In genomic region chr3:46480481-46481195, GRCh38 we compare ENCODE assay signal across 21 cellular contexts. TPM values are rescaled to one million over a fixed set of nuclear protein-coding genes. Genes with fewer than 3 reads are reported as not detected.
A peak's percentile ranks its signal among the peaks of the same experiment; 100 is the strongest.
DNase-seq lines count a peak whose midpoint lies in the region; ATAC-seq, FAIRE-seq and TF ChIP-seq lines count a peak whose summit lies in the region.
"Had no signal": no experiment of that assay in that cellular context is flagged by ENCODE, and none has a peak within 500 bp of the region (broad histone marks: within the 10 kb centered on the region; RNA-seq: fewer than 3 reads in every experiment).

No MANE protein-coding gene starts in this region.

- H3K27me3 ChIP-seq in dorsolateral prefrontal cortex = no peaks in the 10 kb centered on the region
- H3K27me3 ChIP-seq in layer of hippocampus (ENCODE audit: control insufficient read depth, insufficient read depth, low read length) = no peaks in the 10 kb centered on the region

- DNase-seq in COLO829 (ENCODE audit: low spot score) = peak; percentile 45
- peak in 2 of 10 donors; percentile 63 to 67 for DNase-seq in dorsolateral prefrontal cortex
- DNase-seq in occipital lobe (lab: John Stamatoyannopoulos, UW) = peak; percentile 8
- no peak for DNase-seq in NCI-H1417 (lab: John Stamatoyannopoulos, UW)
- no peak for DNase-seq in GM12891 (ENCODE audit: insufficient read length, low spot score)
- no peak for DNase-seq in NCI-H774 (lab: John Stamatoyannopoulos, UW)
- DNase-seq in activated T-cell treated with anti-CD3 and anti-CD28 coated beads, Interleukin-2, amount 50 U/mL, for 4 hours = no peak
- DNase-seq: Calu3, DMS79, GDM1, NCI-H146, NCI-H2107, NCI-H82, SHP77 had no signal

- no peak overlapping the region for H3K4me3 ChIP-seq in dorsolateral prefrontal cortex
- H3K4me3 ChIP-seq: GM23338, K562 had no signal

- H3K36me3 Mint-ChIP-seq in activated T-cell treated with anti-CD3 and anti-CD28 coated beads, Interleukin-2, amount 50 U/mL, for 4 hours (ENCODE audit: insufficient read depth) = no peaks in the 10 kb centered on the region

- peak in 3 of 56 donors; percentile 10 to 20 (median 19) for TF ChIP-seq CTCF in dorsolateral prefrontal cortex (IDR thresholded peaks at IDR 0.05 in 54 of 56, conservative IDR thresholded peaks at IDR 0.05 in 2 of 56; ENCODE audit: low read depth in 1 of 56, partially characterized antibody in 56 of 56)

- H3K27ac ChIP-seq in dorsolateral prefrontal cortex (peak overlapping the region in 34 of 59 donors; percentile 9 to 85 (median 64)), layer of hippocampus (ENCODE audit: low read depth, low read length) (peak overlapping the region; percentile 78)
- H3K27ac ChIP-seq: HL-60 had no signal

- FAIRE-seq in GM12891 (lab: Jason Lieb, UNC) = no peak
- FAIRE-seq: A204.1, K562 had no signal

- intact Hi-C loops in dorsolateral prefrontal cortex (cut with DNase I) = no loop called here

- H3K4me3 Mint-ChIP-seq in activated T-cell treated with anti-CD3 and anti-CD28 coated beads, Interleukin-2, amount 50 U/mL, for 4 hours = no peak overlapping the region
- H3K4me3 Mint-ChIP-seq: GM23338 had no signal

- no peak for ATAC-seq in activated T-cell treated with anti-CD3 and anti-CD28 coated beads, Interleukin-2, amount 50 U/mL, for 4 hours
- ATAC-seq: GM23338, K562, Panc1 had no signal

- TF ChIP-seq POLR2A in GM12891 (IDR thresholded peaks at IDR 0.05; ENCODE audit: low read depth, low read length) = no peak

- H3K27me3 Mint-ChIP-seq in activated T-cell treated with anti-CD3 and anti-CD28 coated beads, Interleukin-2, amount 50 U/mL, for 4 hours (ENCODE audit: low read depth) = peaks cover 19% of the 10 kb centered on the region

- H3K4me1 Mint-ChIP-seq in activated T-cell treated with anti-CD3 and anti-CD28 coated beads, Interleukin-2, amount 50 U/mL, for 4 hours (ENCODE audit: low read depth) = no peaks in the 10 kb centered on the region
- H3K4me1 Mint-ChIP-seq: GM23338 had no signal

- H3K9me3 Mint-ChIP-seq in activated T-cell treated with anti-CD3 and anti-CD28 coated beads, Interleukin-2, amount 50 U/mL, for 4 hours = no peaks in the 10 kb centered on the region

TF ChIP-seq in GM12891, 5 proteins besides CTCF, POLR2A, EP300 and RAD21:
- TF ChIP-seq TAF1 (IDR thresholded peaks at IDR 0.05; ENCODE audit: low read depth, low read length) (no peak), PAX5 (IDR thresholded peaks at IDR 0.05; ENCODE audit: insufficient read depth, low read length, severe bottlenecking) (no peak), POLR2AphosphoS5 (IDR thresholded peaks at IDR 0.05; ENCODE audit: low read depth, low read length) (no peak), SPI1 (IDR thresholded peaks at IDR 0.05; ENCODE audit: low read depth, low read length) (no peak), POU2F2 (IDR thresholded peaks at IDR 0.05; ENCODE audit: low read depth, low read length) (no peak)

RNA-seq across cellular contexts. Expression of gene LTF, which starts 15.9 kb away (rescaled TPM):
- 10 to 100 TPM in 8 of 120 experiments, 1 to 10 TPM in 76, under 1 TPM in 28, not detected in 8; 0.21 to 56.0 (median 2.4) TPM for total RNA-seq in dorsolateral prefrontal cortex
- 3.6 TPM for total RNA-seq in occipital lobe
- polyA plus RNA-seq in GM12891 (2012; ENCODE audit: low read depth, missing spikeins) = not detected
- total RNA-seq in activated T-cell treated with anti-CD3 and anti-CD28 coated beads, Interleukin-2, amount 50 U/mL, for 4 hours = not detected
- total RNA-seq: Calu3, NCI-H460 had no signal
- polyA plus RNA-seq: K562 had no signal

RNA-seq across cellular contexts. Expression of gene RTP3, which starts 17.1 kb away (rescaled TPM):
- total RNA-seq in dorsolateral prefrontal cortex (not detected), occipital lobe (not detected)
- polyA plus RNA-seq in GM12891 (2012; ENCODE audit: low read depth, missing spikeins) = not detected
- total RNA-seq in activated T-cell treated with anti-CD3 and anti-CD28 coated beads, Interleukin-2, amount 50 U/mL, for 4 hours = not detected
- total RNA-seq: Calu3, GM23338, K562, NCI-H460 had no signal
- polyA plus RNA-seq: K562 had no signal

Comparison
In these comparisons a context has a peak if more than half of its experiments do, and no peak if none do; other contexts are left out.
1. DNase-seq: peak in COLO829 (single experiment) and occipital lobe (single experiment); none in NCI-H1417 (0 of 3), GM12891 (single experiment), NCI-H774 (single experiment) and activated T-cell treated with anti-CD3 and anti-CD28 coated beads, Interleukin-2, amount 50 U/mL, for 4 hours (single experiment).